ENCODE assay signal across 30 cellular contexts in genomic region chr1:34840426-34840825, GRCh38. TPM values are rescaled to one million over a fixed set of nuclear protein-coding genes. Genes with fewer than 3 reads are reported as not detected.
"Had no signal": no experiment of that assay in that cellular context is flagged by ENCODE, and none has a peak within 500 bp of the region (broad histone marks: within the 10 kb centered on the region; RNA-seq: fewer than 3 reads in every experiment).

No MANE protein-coding gene starts in this region.

- H3K27ac ChIP-seq: SK-N-MC, VCaP had no signal

- DNase-seq: activated CD4-positive, alpha-beta memory T cell treated with anti-CD3 and anti-CD28 coated beads for 36 hours; activated CD4-positive, alpha-beta T cell treated with anti-CD3 and anti-CD28 coated beads, Interleukin-2, amount 10 ng/mL, durations not matched to agents 7 days and 5 days; activated CD4-positive, CD25-positive, alpha-beta regulatory T cell; activated gamma-delta T cell; activated naive CD4-positive, alpha-beta T cell treated with anti-CD3 and anti-CD28 coated beads for 36 hours; activated T-cell treated with anti-CD3 and anti-CD28 coated beads for 4 hours; activated T-cell treated with anti-CD3 and anti-CD28 coated beads, Interleukin-2, amount 50 U/mL, for 48 hours; amygdala; Karpas-422; MM.1S; NCI-H1105 treated with DMSO at 0.1 percent for 48 hours; NCI-H1436 treated with DMSO at 0.1 percent for 48 hours; NCI-H187; NCI-H2081; NCI-H510A treated with DMSO at 0.1 percent for 48 hours; NCI-H69; NK-92 treated with Interleukin-12 subunit alpha and Interleukin-12 subunit beta, amount 100 ng/mL, for 24 hours; OCI-M1; RPMI8226; T-cell had no signal

- ATAC-seq: activated T-helper 17 cell treated with anti-CD3 and anti-CD28 coated beads, Interleukin-2, amount 50 U/mL, for 72 hours; K562; Panc1; Right ventricle myocardium inferior; T-cell had no signal

- H3K4me3 Mint-ChIP-seq: activated CD4-positive, alpha-beta memory T cell treated with anti-CD3 and anti-CD28 coated beads for 36 hours; activated CD4-positive, alpha-beta T cell treated with anti-CD3 and anti-CD28 coated beads, Interleukin-2, amount 10 ng/mL, durations not matched to agents 7 days and 5 days; activated naive CD4-positive, alpha-beta T cell treated with anti-CD3 and anti-CD28 coated beads for 36 hours; activated naive CD8-positive, alpha-beta T cell; activated T-helper 17 cell treated with anti-CD3 and anti-CD28 coated beads, Interleukin-2, amount 50 U/mL, for 72 hours; brain; T-cell had no signal

- H3K4me3 ChIP-seq: K562, SK-N-MC had no signal

- H3K27ac Mint-ChIP-seq: activated CD4-positive, alpha-beta memory T cell treated with anti-CD3 and anti-CD28 coated beads for 36 hours; activated CD4-positive, alpha-beta T cell treated with anti-CD3 and anti-CD28 coated beads, Interleukin-2, amount 10 ng/mL, durations not matched to agents 7 days and 5 days; activated naive CD4-positive, alpha-beta T cell treated with anti-CD3 and anti-CD28 coated beads for 36 hours; activated naive CD8-positive, alpha-beta T cell; activated T-helper 17 cell treated with anti-CD3 and anti-CD28 coated beads, Interleukin-2, amount 50 U/mL, for 72 hours; T-cell had no signal

- H3K9me3 Mint-ChIP-seq: activated CD4-positive, alpha-beta memory T cell treated with anti-CD3 and anti-CD28 coated beads for 36 hours; activated CD4-positive, alpha-beta T cell treated with anti-CD3 and anti-CD28 coated beads, Interleukin-2, amount 10 ng/mL, durations not matched to agents 7 days and 5 days; activated naive CD4-positive, alpha-beta T cell treated with anti-CD3 and anti-CD28 coated beads for 36 hours; activated T-helper 17 cell treated with anti-CD3 and anti-CD28 coated beads, Interleukin-2, amount 50 U/mL, for 72 hours; brain; T-cell had no signal

- H3K27me3 Mint-ChIP-seq: activated CD4-positive, alpha-beta memory T cell treated with anti-CD3 and anti-CD28 coated beads for 36 hours; activated CD4-positive, alpha-beta T cell treated with anti-CD3 and anti-CD28 coated beads, Interleukin-2, amount 10 ng/mL, durations not matched to agents 7 days and 5 days; activated naive CD8-positive, alpha-beta T cell; activated T-helper 17 cell treated with anti-CD3 and anti-CD28 coated beads, Interleukin-2, amount 50 U/mL, for 72 hours; brain; T-cell had no signal

RNA-seq across cellular contexts. Expression of gene GJA4, which starts 47.6 kb away (rescaled TPM):
- total RNA-seq: activated CD4-positive, alpha-beta memory T cell treated with anti-CD3 and anti-CD28 coated beads for 36 hours; activated CD4-positive, alpha-beta T cell treated with anti-CD3 and anti-CD28 coated beads, Interleukin-2, amount 10 ng/mL, durations not matched to agents 7 days and 5 days; activated T-helper 17 cell treated with anti-CD3 and anti-CD28 coated beads, Interleukin-2, amount 50 U/mL, for 72 hours; astrocyte; T-cell; T-helper 2 cell treated with Interferon-gamma antibody and Interleukin-4, amounts not matched to agents 100 ng/mL and 5 ng/mL, for 36 hours had no signal

RNA-seq across cellular contexts. Expression of gene GJB3, which starts 59.4 kb away (rescaled TPM):
- total RNA-seq: activated CD4-positive, alpha-beta memory T cell treated with anti-CD3 and anti-CD28 coated beads for 36 hours; activated CD4-positive, alpha-beta T cell treated with anti-CD3 and anti-CD28 coated beads, Interleukin-2, amount 10 ng/mL, durations not matched to agents 7 days and 5 days; activated naive CD4-positive, alpha-beta T cell treated with anti-CD3 and anti-CD28 coated beads for 36 hours; activated T-helper 17 cell treated with anti-CD3 and anti-CD28 coated beads, Interleukin-2, amount 50 U/mL, for 72 hours; K562; Right ventricle myocardium inferior; T-cell; T-helper 2 cell treated with Interferon-gamma antibody and Interleukin-4, amounts not matched to agents 100 ng/mL and 5 ng/mL, for 36 hours had no signal
